Comparison of ENCODE assay signal across 1 cellular context in genomic region chr3:172512363-172512762, GRCh38.
TF ChIP-seq lines count a peak whose summit lies in the region.

No MANE protein-coding gene starts in this region.

TF ChIP-seq in K562, 482 proteins besides CTCF, POLR2A, EP300 and RAD21 (continued from another document and continues in another):
- TF ChIP-seq, protein P1, sequence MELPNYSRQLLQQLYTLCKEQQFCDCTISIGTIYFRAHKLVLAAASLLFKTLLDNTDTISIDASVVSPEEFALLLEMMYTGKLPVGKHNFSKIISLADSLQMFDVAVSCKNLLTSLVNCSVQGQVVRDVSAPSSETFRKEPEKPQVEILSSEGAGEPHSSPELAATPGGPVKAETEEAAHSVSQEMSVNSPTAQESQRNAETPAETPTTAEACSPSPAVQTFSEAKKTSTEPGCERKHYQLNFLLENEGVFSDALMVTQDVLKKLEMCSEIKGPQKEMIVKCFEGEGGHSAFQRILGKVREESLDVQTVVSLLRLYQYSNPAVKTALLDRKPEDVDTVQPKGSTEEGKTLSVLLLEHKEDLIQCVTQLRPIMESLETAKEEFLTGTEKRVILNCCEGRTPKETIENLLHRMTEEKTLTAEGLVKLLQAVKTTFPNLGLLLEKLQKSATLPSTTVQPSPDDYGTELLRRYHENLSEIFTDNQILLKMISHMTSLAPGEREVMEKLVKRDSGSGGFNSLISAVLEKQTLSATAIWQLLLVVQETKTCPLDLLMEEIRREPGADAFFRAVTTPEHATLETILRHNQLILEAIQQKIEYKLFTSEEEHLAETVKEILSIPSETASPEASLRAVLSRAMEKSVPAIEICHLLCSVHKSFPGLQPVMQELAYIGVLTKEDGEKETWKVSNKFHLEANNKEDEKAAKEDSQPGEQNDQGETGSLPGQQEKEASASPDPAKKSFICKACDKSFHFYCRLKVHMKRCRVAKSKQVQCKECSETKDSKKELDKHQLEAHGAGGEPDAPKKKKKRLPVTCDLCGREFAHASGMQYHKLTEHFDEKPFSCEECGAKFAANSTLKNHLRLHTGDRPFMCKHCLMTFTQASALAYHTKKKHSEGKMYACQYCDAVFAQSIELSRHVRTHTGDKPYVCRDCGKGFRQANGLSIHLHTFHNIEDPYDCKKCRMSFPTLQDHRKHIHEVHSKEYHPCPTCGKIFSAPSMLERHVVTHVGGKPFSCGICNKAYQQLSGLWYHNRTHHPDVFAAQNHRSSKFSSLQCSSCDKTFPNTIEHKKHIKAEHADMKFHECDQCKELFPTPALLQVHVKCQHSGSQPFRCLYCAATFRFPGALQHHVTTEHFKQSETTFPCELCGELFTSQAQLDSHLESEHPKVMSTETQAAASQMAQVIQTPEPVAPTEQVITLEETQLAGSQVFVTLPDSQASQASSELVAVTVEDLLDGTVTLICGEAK (IDR thresholded peaks at IDR 0.05), result 0 out of 2 replicates have a peak, but pooled peaks have one; percentile 25
- TF ChIP-seq, protein P1 (CRISPR knock-in tag; IDR thresholded peaks at IDR 0.05), result no peak
- TF ChIP-seq ETV6 (IDR thresholded peaks at IDR 0.05; ENCODE audit: borderline replicate concordance in 1 of 2, low read depth in 2 of 2, low read length in 1 of 2) (peak; percentile 83 to 96), ETV6 (CRISPR knock-in tag; IDR thresholded peaks at IDR 0.05; ENCODE audit: borderline replicate concordance) (no peak), KDM1A (IDR thresholded peaks at IDR 0.05) (peak in 1 of 2 experiments; percentile 43; a peak in 1 of 4 replicates), SMARCE1 (IDR thresholded peaks at IDR 0.05) (peak; percentile 87; the same call in 1 of the 2 replicates), SP1 (CRISPR knock-in tag; IDR thresholded peaks at IDR 0.05) (no peak), OTX1 (CRISPR knock-in tag; IDR thresholded peaks at IDR 0.05) (no peak), ZEB2 (IDR thresholded peaks at IDR 0.05) (0 out of 2 replicates have a peak, but pooled peaks have one; percentile 27), CXXC5 (CRISPR knock-in tag; IDR thresholded peaks at IDR 0.05) (peak; percentile 33; the same call in 1 of the 2 replicates), MAFF (IDR thresholded peaks at IDR 0.05; ENCODE audit: low read length) (no peak), TARDBP (IDR thresholded peaks at IDR 0.05) (no peak), ZBTB17 (CRISPR knock-in tag; IDR thresholded peaks at IDR 0.05) (peak; percentile 60; the same call in 1 of the 2 replicates), SAP30 (IDR thresholded peaks at IDR 0.05; ENCODE audit: borderline replicate concordance, insufficient read depth, low read depth, low read length, poor library complexity, severe bottlenecking) (no peak), HDAC2 (IDR thresholded peaks at IDR 0.05) (peak; percentile 73; the same call in 1 of the 2 replicates), POLR2AphosphoS2 (IDR thresholded peaks at IDR 0.05; ENCODE audit: low read length) (no peak), CEBPG (CRISPR knock-in tag; IDR thresholded peaks at IDR 0.05) (peak; percentile 80), CEBPG (tag; conservative IDR thresholded peaks at IDR 0.05 in 1 of 2, IDR thresholded peaks at IDR 0.05 in 1 of 2) (peak; percentile 72 to 77), RBM14 (IDR thresholded peaks at IDR 0.05; ENCODE audit: borderline replicate concordance, insufficient read depth, low read depth, low read length) (no peak), ZNF124 (CRISPR knock-in tag; IDR thresholded peaks at IDR 0.05) (no peak), ZNF512 (tag; IDR thresholded peaks at IDR 0.05) (no peak), CCAR2 (IDR thresholded peaks at IDR 0.05; ENCODE audit: low read depth, low read length) (no peak), SMAD4 (CRISPR knock-in tag; conservative IDR thresholded peaks at IDR 0.05) (0 out of 2 replicates have a peak, but pooled peaks have one; percentile 18), BCOR (IDR thresholded peaks at IDR 0.05) (no peak), MAZ (CRISPR knock-in tag; conservative IDR thresholded peaks at IDR 0.05 in 1 of 2, IDR thresholded peaks at IDR 0.05 in 1 of 2) (peak in 1 of 2 experiments; percentile 36; a peak in 1 of 4 replicates), KLF6 (CRISPR knock-in tag; IDR thresholded peaks at IDR 0.05; ENCODE audit: borderline replicate concordance) (peak; percentile 38; the same call in 1 of the 2 replicates), SIRT6 (IDR thresholded peaks at IDR 0.05; ENCODE audit: low read depth, low read length) (no peak), EP400 (IDR thresholded peaks at IDR 0.05) (no peak; the same call in 1 of the 2 replicates), AFF4 (CRISPR knock-in tag; IDR thresholded peaks at IDR 0.05) (no peak), ZNF24 (IDR thresholded peaks at IDR 0.05) (no peak), HDAC1 (IDR thresholded peaks at IDR 0.05) (peak in 1 of 2 experiments; percentile 35; a peak in 1 of 4 replicates), PHF21A (IDR thresholded peaks at IDR 0.05; ENCODE audit: borderline replicate concordance, low read depth) (no peak), HDAC8 (tag; IDR thresholded peaks at IDR 0.05) (no peak), VEZF1 (CRISPR knock-in tag; IDR thresholded peaks at IDR 0.05) (peak; percentile 48; the same call in 1 of the 2 replicates), ZHX1 (conservative IDR thresholded peaks at IDR 0.05; ENCODE audit: low read length) (no peak), ZSCAN29 (IDR thresholded peaks at IDR 0.05) (no peak), ZNF41 (CRISPR knock-in tag; conservative IDR thresholded peaks at IDR 0.05) (0 out of 2 replicates have a peak, but pooled peaks have one; percentile 25), IRF9 (tag; IDR thresholded peaks at IDR 0.05) (no peak), RNF2 (IDR thresholded peaks at IDR 0.05) (peak; percentile 74; the same call in 1 of the 2 replicates)
- TF ChIP-seq, protein P2, sequence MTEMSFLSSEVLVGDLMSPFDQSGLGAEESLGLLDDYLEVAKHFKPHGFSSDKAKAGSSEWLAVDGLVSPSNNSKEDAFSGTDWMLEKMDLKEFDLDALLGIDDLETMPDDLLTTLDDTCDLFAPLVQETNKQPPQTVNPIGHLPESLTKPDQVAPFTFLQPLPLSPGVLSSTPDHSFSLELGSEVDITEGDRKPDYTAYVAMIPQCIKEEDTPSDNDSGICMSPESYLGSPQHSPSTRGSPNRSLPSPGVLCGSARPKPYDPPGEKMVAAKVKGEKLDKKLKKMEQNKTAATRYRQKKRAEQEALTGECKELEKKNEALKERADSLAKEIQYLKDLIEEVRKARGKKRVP (CRISPR knock-in tag; IDR thresholded peaks at IDR 0.05), result peak; percentile 80
- TF ChIP-seq, protein P3, sequence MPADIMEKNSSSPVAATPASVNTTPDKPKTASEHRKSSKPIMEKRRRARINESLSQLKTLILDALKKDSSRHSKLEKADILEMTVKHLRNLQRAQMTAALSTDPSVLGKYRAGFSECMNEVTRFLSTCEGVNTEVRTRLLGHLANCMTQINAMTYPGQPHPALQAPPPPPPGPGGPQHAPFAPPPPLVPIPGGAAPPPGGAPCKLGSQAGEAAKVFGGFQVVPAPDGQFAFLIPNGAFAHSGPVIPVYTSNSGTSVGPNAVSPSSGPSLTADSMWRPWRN (IDR thresholded peaks at IDR 0.05; ENCODE audit: low read depth), result peak; percentile 28; the same call in 1 of the 2 replicates
